ENCODE assay signal across 18 cellular contexts in genomic region chr13:22336460-22336859, GRCh38.
"Had no signal": no experiment of that assay in that cellular context is flagged by ENCODE, and none has a peak within 500 bp of the region (broad histone marks: within the 10 kb centered on the region; RNA-seq: fewer than 3 reads in every experiment).

No MANE protein-coding gene starts in this region.

- H3K4me1 Mint-ChIP-seq: activated CD8-positive, alpha-beta memory T cell treated with anti-CD3 and anti-CD28 coated beads, Interleukin-2, amount 10 ng/mL, durations not matched to agents 7 days and 5 days had no signal

- H3K27me3 Mint-ChIP-seq: activated CD8-positive, alpha-beta memory T cell treated with anti-CD3 and anti-CD28 coated beads, Interleukin-2, amount 10 ng/mL, durations not matched to agents 7 days and 5 days; natural killer cell treated with Interleukin-12 subunit alpha and Interleukin-12 subunit beta and Interleukin-15 and Interleukin-18, amount 100 ng/mL, for 72 hours; progenitor cell of endocrine pancreas had no signal

- DNase-seq: activated CD4-positive, alpha-beta T cell treated with anti-CD3 and anti-CD28 coated beads, Interleukin-2, amount 50 U/mL, for 48 hours; activated CD4-positive, CD25-positive, alpha-beta regulatory T cell treated with anti-CD3 and anti-CD28 coated beads, Interleukin-2, amount 50 U/mL, for 72 hours; activated CD8-positive, alpha-beta memory T cell treated with anti-CD3 and anti-CD28 coated beads, Interleukin-2, amount 10 ng/mL, durations not matched to agents 7 days and 5 days; activated effector memory CD4-positive, alpha-beta T cell treated with anti-CD3 and anti-CD28 coated beads, Interleukin-2, amount 50 U/mL, for 16 hours; activated T-cell treated with anti-CD3 and anti-CD28 coated beads, Interleukin-2, amount 50 U/mL, for 24 hours; amniotic stem cell; body of pancreas; central memory CD4-positive, alpha-beta T cell; cortex of kidney; effector CD8-positive, alpha-beta T cell; foreskin melanocyte; head of caudate nucleus; mammary epithelial cell; nucleus accumbens; right cardiac atrium had no signal

- H3K27ac Mint-ChIP-seq: activated CD8-positive, alpha-beta memory T cell treated with anti-CD3 and anti-CD28 coated beads, Interleukin-2, amount 10 ng/mL, durations not matched to agents 7 days and 5 days; activated naive CD4-positive, alpha-beta T cell treated with anti-CD3 and anti-CD28 coated beads, Interleukin-2, amount 50 U/mL, for 72 hours; activated T-cell treated with anti-CD3 and anti-CD28 coated beads, Interleukin-2, amount 50 U/mL, for 24 hours; natural killer cell treated with Interleukin-12 subunit alpha and Interleukin-12 subunit beta and Interleukin-15 and Interleukin-18, amount 100 ng/mL, for 72 hours; progenitor cell of endocrine pancreas had no signal

- H3K4me3 Mint-ChIP-seq: activated CD8-positive, alpha-beta memory T cell treated with anti-CD3 and anti-CD28 coated beads, Interleukin-2, amount 10 ng/mL, durations not matched to agents 7 days and 5 days; activated T-cell treated with anti-CD3 and anti-CD28 coated beads, Interleukin-2, amount 50 U/mL, for 24 hours; natural killer cell treated with Interleukin-12 subunit alpha and Interleukin-12 subunit beta and Interleukin-15 and Interleukin-18, amount 100 ng/mL, for 72 hours had no signal

- ATAC-seq: activated CD8-positive, alpha-beta memory T cell treated with anti-CD3 and anti-CD28 coated beads, Interleukin-2, amount 10 ng/mL, durations not matched to agents 7 days and 5 days; activated naive CD4-positive, alpha-beta T cell treated with anti-CD3 and anti-CD28 coated beads, Interleukin-2, amount 50 U/mL, for 72 hours; body of pancreas; natural killer cell treated with Interleukin-12 subunit alpha and Interleukin-12 subunit beta and Interleukin-15 and Interleukin-18, amount 100 ng/mL, for 72 hours; right cardiac atrium had no signal
